19 cellular contexts compared by ENCODE assay signal in genomic region chr20:62310757-62311121, GRCh38. TPM values are rescaled to one million over a fixed set of nuclear protein-coding genes. Genes with fewer than 3 reads are reported as not detected.
DNase-seq lines count a peak whose midpoint lies in the region; ATAC-seq and TF ChIP-seq lines count a peak whose summit lies in the region.
"Had no signal": no experiment of that assay in that cellular context is flagged by ENCODE, and none has a peak within 500 bp of the region (broad histone marks: within the 10 kb centered on the region; RNA-seq: fewer than 3 reads in every experiment).

No MANE protein-coding gene starts in this region.

- H3K27me3 Mint-ChIP-seq in endodermal cell (ENCODE audit: insufficient read depth), result no peaks in the 10 kb centered on the region
- H3K27me3 Mint-ChIP-seq: CD8-positive, alpha-beta memory T cell had no signal

- no peaks in the 10 kb centered on the region for H3K9me3 Mint-ChIP-seq in endodermal cell
- H3K9me3 Mint-ChIP-seq: CD8-positive, alpha-beta memory T cell had no signal

- no peak overlapping the region for H3K4me3 Mint-ChIP-seq in endodermal cell
- H3K4me3 Mint-ChIP-seq: CD8-positive, alpha-beta memory T cell had no signal

- no TSS peak for BruUV-seq in Panc1 (replicated peaks; lab: Mats Ljungman, UMichigan)

- peak; percentile 11 for DNase-seq in NCI-H1092 treated with DMSO at 0.1 percent for 48 hours (lab: John Stamatoyannopoulos, UW)
- DNase-seq in NCI-H1092 (lab: John Stamatoyannopoulos, UW), result no peak
- DNase-seq in Panc1 (ENCODE audit: low read depth, low spot score), result no peak
- DNase-seq in endodermal cell, result no peak
- no peak for DNase-seq in spleen
- no peak for DNase-seq in SKM-1 treated with dmso at 0.1 percent for 144 hours (lab: John Stamatoyannopoulos, UW; ENCODE audit: unreplicated experiment)
- no peak for DNase-seq in stimulated activated CD4-positive, alpha-beta T cell treated with anti-CD3 and anti-CD28 coated beads, Interleukin-1b, Interleukin-23, amount 100 ng/mL, for 48 hours
- DNase-seq in dermis blood vessel endothelial cell, result no peak
- DNase-seq: CD8-positive, alpha-beta memory T cell; Karpas-422; MM.1S; NCI-H1105 treated with DMSO at 0.1 percent for 48 hours; NCI-H1694 treated with DMSO at 0.1 percent for 48 hours; NCI-H526 treated with DMSO at 0.1 percent for 48 hours; PC-3; Right ventricle myocardium superior had no signal

- H3K9me3 ChIP-seq in Panc1 (ENCODE audit: control insufficient read depth, insufficient read depth, low read depth, low read length) (no peaks in the 10 kb centered on the region), endodermal cell (ENCODE audit: control insufficient read depth, low read length) (no peaks in the 10 kb centered on the region), spleen (no peaks in the 10 kb centered on the region)
- H3K9me3 ChIP-seq: BLaER1 treated with 17β-estradiol and CSF1 and Interleukin-3, amounts not matched to agents 10 nM and 100 nM had no signal

- H3K36me3 Mint-ChIP-seq in endodermal cell (ENCODE audit: low read depth), result peaks cover 26% of the 10 kb centered on the region

- H3K36me3 ChIP-seq in Panc1 (ENCODE audit: control insufficient read depth, insufficient read depth, low read length) (peaks cover 12% of the 10 kb centered on the region), endodermal cell (ENCODE audit: control insufficient read depth, insufficient read depth, low read length) (peaks cover 37% of the 10 kb centered on the region), spleen (peaks cover 0 to 98% (median 68%) of the 10 kb centered on the region in 6 donors)

- TF ChIP-seq POLR2A in spleen (IDR thresholded peaks at IDR 0.05), result no peak

- H3K27me3 ChIP-seq in Panc1 (ENCODE audit: control insufficient read depth, insufficient read depth, low read length) (no peaks in the 10 kb centered on the region), endodermal cell (ENCODE audit: control insufficient read depth, insufficient read depth, low read length, poor library complexity, severe bottlenecking) (no peaks in the 10 kb centered on the region), spleen (replicated peaks in 1 of 7) (no peaks in the 10 kb centered on the region)
- H3K27me3 ChIP-seq: BLaER1 treated with 17β-estradiol and CSF1 and Interleukin-3, amounts not matched to agents 10 nM and 100 nM had no signal

- POLR2A ChIA-PET in Panc1 (lab: Charles Lee), result no interaction called here

- H3K9ac ChIP-seq in endodermal cell (ENCODE audit: extremely low read depth, low read length, poor library complexity, severe bottlenecking), result no peak overlapping the region
- H3K9ac ChIP-seq: BLaER1 treated with 17β-estradiol and CSF1 and Interleukin-3, amounts not matched to agents 10 nM and 100 nM had no signal

- no peak overlapping the region for H3K4me3 ChIP-seq in Panc1 (ENCODE audit: low read depth in 2 of 2, low read length in 2 of 2)
- no peak overlapping the region for H3K4me3 ChIP-seq in endodermal cell (ENCODE audit: low read length)
- peak overlapping the region in 5 of 8 donors; percentile 4 to 28 (median 9) for H3K4me3 ChIP-seq in spleen
- H3K4me3 ChIP-seq: A549; BLaER1 treated with 17β-estradiol and CSF1 and Interleukin-3, amounts not matched to agents 10 nM and 100 nM; SK-N-MC had no signal

- no peaks in the 10 kb centered on the region for H3K4me1 Mint-ChIP-seq in endodermal cell

- intact Hi-C loops in Panc1 (cut with micrococcal nuclease; ENCODE audit: unreplicated experiment), result no loop called here
- intact Hi-C loops in spleen (cut with DNase I; ENCODE audit: low total_unique reads), result no loop called here

- CTCF ChIA-PET in Panc1 (lab: Charles Lee), result no interaction called here

- H3K4me1 ChIP-seq in Panc1 (ENCODE audit: control insufficient read depth, insufficient read depth, low read length) (peaks cover 54% of the 10 kb centered on the region), endodermal cell (ENCODE audit: control insufficient read depth, insufficient read depth, low read length) (no peaks in the 10 kb centered on the region), spleen (peaks cover 1 to 54% (median 22%) of the 10 kb centered on the region in 6 donors)

- H3K27ac ChIP-seq in Panc1 (ENCODE audit: low read length) (peak overlapping the region; percentile 63), endodermal cell (ENCODE audit: low read depth, low read length) (peak overlapping the region; percentile 57), spleen (peak overlapping the region in 6 of 8 donors; percentile 1 to 71 (median 62))
- H3K27ac ChIP-seq: BLaER1 treated with 17β-estradiol and CSF1 and Interleukin-3, amounts not matched to agents 10 nM and 100 nM; SK-N-MC had no signal

- no peak overlapping the region for H3K27ac Mint-ChIP-seq in endodermal cell
- H3K27ac Mint-ChIP-seq: CD8-positive, alpha-beta memory T cell had no signal

- 93 to 95% methylated on average over 21 to 25 of the region's 25 CpGs for WGBS in endodermal cell (ENCODE audit: insufficient coverage in 1 of 2, insufficient read length in 1 of 2), 2 experiments
- WGBS in spleen, 5 donors, result 61 to 76% (median 72%) methylated on average over 18 to 25 of the region's 25 CpGs

- in situ Hi-C loops in Panc1 (cut with HindIII; ENCODE audit: low pct_unique_long_range_greater_than_20kb, low sequenced_read_pairs), result no loop called here

- ATAC-seq in Panc1, result peak; percentile 4
- ATAC-seq: PC-3 had no signal

- TF ChIP-seq CTCF in Panc1 (IDR thresholded peaks at IDR 0.05) (no peak), endodermal cell (conservative IDR thresholded peaks at IDR 0.05) (no peak), spleen (IDR thresholded peaks at IDR 0.05 in 8 of 11, conservative IDR thresholded peaks at IDR 0.05 in 3 of 11) (no peak)

RNA-seq across cellular contexts. Expression of gene ADRM1, which starts 7.9 kb away (rescaled TPM):
- total RNA-seq in Panc1 (2021; ENCODE audit: unreplicated experiment), result 194 TPM
- 315 TPM for polyA plus RNA-seq in Panc1 (2012; ENCODE audit: insufficient read length)
- 100 to 1,000 TPM; 105 to 106 TPM for total RNA-seq in endodermal cell
- polyA plus RNA-seq in endodermal cell (2013, experiment 1 of 2), result 77.9 TPM
- 81.6 TPM for polyA plus RNA-seq in endodermal cell (2013, experiment 2 of 2)
- total RNA-seq in spleen, result 100 to 1,000 TPM in 2 of 7 donors, 10 to 100 TPM in 5; 67.1 to 112 (median 82.3) TPM
- polyA plus RNA-seq in spleen, result 10 to 100 TPM; 60.5 to 95.6 (median 74.7) TPM
- total RNA-seq in dermis blood vessel endothelial cell, result 130 and 158 TPM in 2 replicates

RNA-seq across cellular contexts. Expression of gene LAMA5, which starts 56.4 kb away (rescaled TPM):
- total RNA-seq in Panc1 (2021; ENCODE audit: unreplicated experiment) (497 TPM), endodermal cell (100 to 1,000 TPM; 315 to 369 TPM), spleen (100 to 1,000 TPM in 4 of 7 donors, 10 to 100 TPM in 3; 69.8 to 203 (median 108) TPM), dermis blood vessel endothelial cell (55.8 and 127 TPM in 2 replicates)
- polyA plus RNA-seq in Panc1 (2012; ENCODE audit: insufficient read length), result 508 TPM
- polyA plus RNA-seq in endodermal cell (2013, experiment 1 of 2), result 95.9 TPM
- 89.1 TPM for polyA plus RNA-seq in endodermal cell (2013, experiment 2 of 2)
- 100 to 1,000 TPM in 2 of 3 donors, 10 to 100 TPM in 1; 46.5 to 266 (median 128) TPM for polyA plus RNA-seq in spleen
- polyA plus RNA-seq: CD8-positive, alpha-beta memory T cell had no signal

Comparison
In these comparisons a context has a peak if more than half of its experiments do, and no peak if none do; other contexts are left out.
1. H3K4me3 ChIP-seq: peak in spleen (5 of 8); none in Panc1 (0 of 2) and endodermal cell (single experiment).
2. Peak in every context shown above with its lines, with median percentiles within 50 percentile points of each other: H3K27ac ChIP-seq.